Comparison of ENCODE assay signal across 24 cellular contexts in genomic region chr6:112938656-112939055, GRCh38.
"Had no signal": no experiment of that assay in that cellular context is flagged by ENCODE, and none has a peak within 500 bp of the region (broad histone marks: within the 10 kb centered on the region; RNA-seq: fewer than 3 reads in every experiment).

No MANE protein-coding gene starts in this region.

- H3K9me3 ChIP-seq: colonic mucosa, esophagus squamous epithelium, left lung, mucosa of descending colon, right atrium auricular region, tibial nerve had no signal

- H3K27me3 ChIP-seq: cardiac muscle cell, colonic mucosa, esophagus squamous epithelium, left lung, right atrium auricular region, tibial nerve had no signal

- FAIRE-seq: endometrium, TTC549 had no signal

- H3K27ac Mint-ChIP-seq: activated CD4-positive, alpha-beta memory T cell treated with anti-CD3 and anti-CD28 coated beads for 36 hours; activated CD4-positive, alpha-beta T cell treated with anti-CD3 and anti-CD28 coated beads, Interleukin-2, amount 10 ng/mL, durations not matched to agents 24 days and 14 days; activated T-helper 17 cell treated with anti-CD3 and anti-CD28 coated beads, Interleukin-2, amount 50 U/mL, for 72 hours; natural killer cell treated with Interleukin-12 subunit alpha and Interleukin-12 subunit beta and Interleukin-15 and Interleukin-18, amount 100 ng/mL, for 72 hours had no signal

- H3K4me3 ChIP-seq: cardiac muscle cell, colonic mucosa, esophagus squamous epithelium, left lung, lung, mucosa of descending colon, right atrium auricular region, tibial nerve had no signal

- H3K4me3 Mint-ChIP-seq: activated CD4-positive, alpha-beta memory T cell treated with anti-CD3 and anti-CD28 coated beads for 36 hours; activated CD4-positive, alpha-beta T cell treated with anti-CD3 and anti-CD28 coated beads, Interleukin-2, amount 10 ng/mL, durations not matched to agents 24 days and 14 days; activated T-cell treated with anti-CD3 and anti-CD28 coated beads, Interleukin-2, amount 50 U/mL, for 4 hours; activated T-helper 17 cell treated with anti-CD3 and anti-CD28 coated beads, Interleukin-2, amount 50 U/mL, for 72 hours; natural killer cell treated with Interleukin-12 subunit alpha and Interleukin-12 subunit beta and Interleukin-15 and Interleukin-18, amount 100 ng/mL, for 72 hours had no signal

- ATAC-seq: activated T-cell treated with anti-CD3 and anti-CD28 coated beads, Interleukin-2, amount 50 U/mL, for 4 hours; activated T-helper 17 cell treated with anti-CD3 and anti-CD28 coated beads, Interleukin-2, amount 50 U/mL, for 72 hours; left lung; mucosa of descending colon; natural killer cell treated with Interleukin-12 subunit alpha and Interleukin-12 subunit beta and Interleukin-15 and Interleukin-18, amount 100 ng/mL, for 72 hours had no signal

- H3K4me1 Mint-ChIP-seq: activated CD4-positive, alpha-beta T cell treated with anti-CD3 and anti-CD28 coated beads, Interleukin-2, amount 10 ng/mL, durations not matched to agents 24 days and 14 days; activated T-helper 17 cell treated with anti-CD3 and anti-CD28 coated beads, Interleukin-2, amount 50 U/mL, for 72 hours had no signal

- H3K36me3 ChIP-seq: cardiac muscle cell, colonic mucosa, esophagus squamous epithelium, left lung, right atrium auricular region, tibial nerve had no signal

- H3K27ac ChIP-seq: cardiac muscle cell, colonic mucosa, epithelial cell of prostate, esophagus squamous epithelium, left lung, right atrium auricular region, tibial nerve had no signal

- H3K36me3 Mint-ChIP-seq: activated CD4-positive, alpha-beta memory T cell treated with anti-CD3 and anti-CD28 coated beads for 36 hours; natural killer cell treated with Interleukin-12 subunit alpha and Interleukin-12 subunit beta and Interleukin-15 and Interleukin-18, amount 100 ng/mL, for 72 hours had no signal

- DNase-seq: activated CD4-positive, alpha-beta memory T cell treated with anti-CD3 and anti-CD28 coated beads for 36 hours; activated CD4-positive, alpha-beta T cell treated with anti-CD3 and anti-CD28 coated beads, Interleukin-2, amount 10 ng/mL, durations not matched to agents 24 days and 14 days; activated CD8-positive, alpha-beta memory T cell treated with anti-CD3 and anti-CD28 coated beads, Interleukin-2, amount 50 U/mL, for 48 hours; activated gamma-delta T cell treated with Interleukin-2 at 50 U/mL for 16 hours; activated naive CD4-positive, alpha-beta T cell treated with anti-CD3 and anti-CD28 coated beads, Interleukin-2, amount 50 U/mL, for 16 hours; activated T-cell treated with anti-CD3 and anti-CD28 coated beads, Interleukin-2, amount 50 U/mL, for 4 hours; cerebellar nuclear complex; colonic mucosa; effector CD8-positive, alpha-beta T cell; esophagus squamous epithelium; left lung; mucosa of descending colon; stimulated activated CD4-positive, alpha-beta T cell treated with anti-CD3 and anti-CD28 coated beads, Interleukin-15, amount 100 ng/mL, for 24 hours; stimulated activated CD4-positive, alpha-beta T cell treated with anti-CD3 and anti-CD28 coated beads, Interleukin-2, amount 100 ng/mL, for 24 hours; stimulated activated naive CD4-positive, alpha-beta T cell treated with Interleukin-2 at 50 U/mL for 16 hours had no signal

- H3K4me1 ChIP-seq: colonic mucosa, esophagus squamous epithelium, left lung had no signal

- H3K9me3 Mint-ChIP-seq: activated CD4-positive, alpha-beta memory T cell treated with anti-CD3 and anti-CD28 coated beads for 36 hours; activated CD4-positive, alpha-beta T cell treated with anti-CD3 and anti-CD28 coated beads, Interleukin-2, amount 10 ng/mL, durations not matched to agents 24 days and 14 days; activated T-cell treated with anti-CD3 and anti-CD28 coated beads, Interleukin-2, amount 50 U/mL, for 4 hours; activated T-helper 17 cell treated with anti-CD3 and anti-CD28 coated beads, Interleukin-2, amount 50 U/mL, for 72 hours; natural killer cell treated with Interleukin-12 subunit alpha and Interleukin-12 subunit beta and Interleukin-15 and Interleukin-18, amount 100 ng/mL, for 72 hours had no signal

- H3K27me3 Mint-ChIP-seq: activated CD4-positive, alpha-beta memory T cell treated with anti-CD3 and anti-CD28 coated beads for 36 hours; activated CD4-positive, alpha-beta T cell treated with anti-CD3 and anti-CD28 coated beads, Interleukin-2, amount 10 ng/mL, durations not matched to agents 24 days and 14 days; activated T-helper 17 cell treated with anti-CD3 and anti-CD28 coated beads, Interleukin-2, amount 50 U/mL, for 72 hours; natural killer cell treated with Interleukin-12 subunit alpha and Interleukin-12 subunit beta and Interleukin-15 and Interleukin-18, amount 100 ng/mL, for 72 hours had no signal
